In the genomic region with DNA sequence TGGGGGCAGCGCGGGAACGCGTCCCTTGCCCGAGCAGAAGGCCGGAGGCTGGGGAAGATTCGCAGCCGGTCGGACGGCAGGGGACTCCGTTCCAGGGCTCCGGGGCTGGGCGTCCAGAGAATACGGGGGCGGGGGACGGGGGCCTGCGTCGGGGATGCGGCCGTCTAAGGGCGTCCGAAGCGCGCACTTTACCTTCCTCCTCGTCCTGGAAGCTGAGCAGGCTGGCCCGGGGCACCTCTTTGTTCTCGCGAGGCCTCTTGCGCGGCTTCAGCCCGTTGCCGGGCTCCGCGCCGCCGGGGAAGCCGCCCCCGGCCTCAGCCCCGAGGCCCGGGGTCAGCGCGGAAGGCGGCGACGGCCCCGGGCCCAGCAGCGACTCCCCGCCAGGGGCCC, we compare ENCODE assay signal across 8 cellular contexts. TPM values are rescaled to one million over a fixed set of nuclear protein-coding genes. Genes with fewer than 3 reads are reported as not detected.
DNase-seq lines count a peak whose midpoint lies in the region; ATAC-seq and TF ChIP-seq lines count a peak whose summit lies in the region.

No MANE protein-coding gene starts in this region.

- H3K4me3 ChIP-seq in AG04450 (ENCODE audit: low read depth, low read length): peak overlapping the region; percentile 66
- peak overlapping the region; percentile 76 for H3K4me3 ChIP-seq in fibroblast of pulmonary artery (replicated peaks; ENCODE audit: low read depth, low read length)
- H3K4me3 ChIP-seq in aorta (ENCODE audit: low read length in 2 of 2): peak overlapping the region; percentile 52 to 99

- H3K9me3 ChIP-seq in AG04450 (ENCODE audit: control insufficient read depth, insufficient read depth, low read length) (no peaks in the 10 kb centered on the region), aorta (ENCODE audit: control insufficient read depth, low read length) (no peaks in the 10 kb centered on the region)

- no peaks in the 10 kb centered on the region for H3K27me3 ChIP-seq in AG04450 (ENCODE audit: control insufficient read depth, insufficient read depth, low read length)
- H3K27me3 ChIP-seq in aorta (ENCODE audit: control insufficient read depth in 1 of 2, insufficient read depth in 2 of 2, low read length in 1 of 2): no peaks in the 10 kb centered on the region

- H3K4me1 Mint-ChIP-seq in activated T-cell treated with anti-CD3 and anti-CD28 coated beads, Interleukin-2, amount 50 U/mL, for 4 hours (ENCODE audit: low read depth): peaks cover 60% of the 10 kb centered on the region
- peaks cover 57% of the 10 kb centered on the region for H3K4me1 Mint-ChIP-seq in neural crest cell

- TF ChIP-seq CTCF in AG04450 (IDR thresholded peaks at IDR 0.05; ENCODE audit: low read depth, low read length) (no peak), fibroblast of pulmonary artery (IDR thresholded peaks at IDR 0.05; ENCODE audit: low read length, missing control alignments) (no peak), neural crest cell (conservative IDR thresholded peaks at IDR 0.05) (no peak)

- 0% methylated on average over 44 to 48 of the region's 48 CpGs for WGBS in aorta, 2 donors

- no peaks in the 10 kb centered on the region for H3K9me3 Mint-ChIP-seq in activated T-cell treated with anti-CD3 and anti-CD28 coated beads, Interleukin-2, amount 50 U/mL, for 4 hours
- no peaks in the 10 kb centered on the region for H3K9me3 Mint-ChIP-seq in neural crest cell

- peaks cover 2% of the 10 kb centered on the region for H3K27me3 Mint-ChIP-seq in activated T-cell treated with anti-CD3 and anti-CD28 coated beads, Interleukin-2, amount 50 U/mL, for 4 hours (ENCODE audit: low read depth)
- H3K27me3 Mint-ChIP-seq in neural crest cell (ENCODE audit: low read depth): peaks cover 2% of the 10 kb centered on the region

- CTCF ChIA-PET in AG04450 (lab: Charles Lee): interaction anchor here (0.6 to 2.4 kb wide), 16 partner anchors 10 to 1722 kb away, joined by 3 to 16 read pairs (median 4); no protein-coding TSS in a partner anchor

- peak; percentile 45 for ATAC-seq in GM18498 (IDR thresholded peaks at IDR 0.05; ENCODE audit: unreplicated experiment)
- ATAC-seq in HG02870 (IDR thresholded peaks at IDR 0.05; ENCODE audit: unreplicated experiment): peak; percentile 34
- peak; percentile 37 to 42 for ATAC-seq in activated T-cell treated with anti-CD3 and anti-CD28 coated beads, Interleukin-2, amount 50 U/mL, for 4 hours
- ATAC-seq in aorta (ENCODE audit: low FRiP score): peak; percentile 71

- DNase-seq in AG04450 (ENCODE audit: low read depth, low spot score) (peak; percentile 20), NCI-H526 treated with DMSO at 0.1 percent for 48 hours (lab: John Stamatoyannopoulos, UW) (peak; percentile 52), fibroblast of pulmonary artery (ENCODE audit: low read depth) (peak; percentile 62), neural crest cell (ENCODE audit: low read depth, low spot score) (no peak), aorta (peak; percentile 82 to 84)
- no peak for DNase-seq in activated T-cell treated with anti-CD3 and anti-CD28 coated beads, Interleukin-2, amount 50 U/mL, for 4 hours

- no peaks in the 10 kb centered on the region for H3K36me3 ChIP-seq in aorta (ENCODE audit: control insufficient read depth in 1 of 2, insufficient read depth in 2 of 2, low read length in 1 of 2)

- H3K4me1 ChIP-seq in aorta (ENCODE audit: control insufficient read depth in 1 of 2, insufficient read depth in 2 of 2, low read length in 2 of 2): no peaks in the 10 kb centered on the region

- peak overlapping the region; percentile 99 for H3K27ac Mint-ChIP-seq in neural crest cell (ENCODE audit: unreplicated experiment)

- H3K4me3 Mint-ChIP-seq in activated T-cell treated with anti-CD3 and anti-CD28 coated beads, Interleukin-2, amount 50 U/mL, for 4 hours: peak overlapping the region; percentile 99
- H3K4me3 Mint-ChIP-seq in neural crest cell: peak overlapping the region; percentile 100

- H3K36me3 Mint-ChIP-seq in activated T-cell treated with anti-CD3 and anti-CD28 coated beads, Interleukin-2, amount 50 U/mL, for 4 hours (ENCODE audit: insufficient read depth): peaks cover 34% of the 10 kb centered on the region
- H3K36me3 Mint-ChIP-seq in neural crest cell (ENCODE audit: low read depth): peaks cover 26% of the 10 kb centered on the region

- POLR2A ChIA-PET in AG04450 (lab: Yijun Ruan, JAX): interaction anchor here (0.5 to 2.1 kb wide), 18 partner anchors 13 to 1997 kb away, joined by 3 to 27 read pairs (median 4); partner anchors contain the start of genes CFAP298, IFNAR1, MIS18A and SYNJ1

- intact Hi-C loops in aorta (cut with DNase I): loop anchor here in 1 of 2 donors (5.0 kb wide), 1 partner anchor 51 kb away; no protein-coding TSS in a partner anchor

- H3K27ac ChIP-seq in AG04450 (ENCODE audit: low read depth, low read length): peak overlapping the region; percentile 78
- peak overlapping the region; percentile 32 to 91 for H3K27ac ChIP-seq in aorta (ENCODE audit: low read depth in 1 of 2, low read length in 2 of 2)

RNA-seq across cellular contexts. Expression of gene PAXBP1, which starts 0.4 kb away (rescaled TPM):
- 21.6 and 30.3 TPM in 2 replicates for polyA plus RNA-seq in AG04450 (2011; rRNA removed)
- polyA minus RNA-seq in AG04450 (2011; rRNA and poly(A)+ RNA removed): 9.4 and 17.2 TPM in 2 replicates
- total RNA-seq in activated T-cell treated with anti-CD3 and anti-CD28 coated beads, Interleukin-2, amount 50 U/mL, for 4 hours: 10 to 100 TPM; 54.9 to 61.4 (median 58.3) TPM
- total RNA-seq in neural crest cell: 84.4 and 93.9 TPM in 2 replicates
- total RNA-seq in aorta: 10 to 100 TPM; 31.7 to 47.0 TPM
- 10 to 100 TPM in 1 of 2 donors, 1 to 10 TPM in 1; 5.1 to 18.4 TPM for polyA plus RNA-seq in aorta

RNA-seq across cellular contexts. Expression of gene SYNJ1, which starts 43.3 kb away (rescaled TPM):
- polyA plus RNA-seq in AG04450 (2011; rRNA removed) (5.6 and 7.3 TPM in 2 replicates), aorta (10 to 100 TPM in 1 of 2 donors, 1 to 10 TPM in 1; 8.0 to 13.3 TPM)
- polyA minus RNA-seq in AG04450 (2011; rRNA and poly(A)+ RNA removed): 5.7 and 9.9 TPM in 2 replicates
- total RNA-seq in activated T-cell treated with anti-CD3 and anti-CD28 coated beads, Interleukin-2, amount 50 U/mL, for 4 hours: 10 to 100 TPM; 10.8 to 11.8 (median 11.6) TPM
- total RNA-seq in neural crest cell (10.7 and 11.1 TPM in 2 replicates), aorta (10 to 100 TPM; 14.3 to 27.4 TPM)

Comparison
In these comparisons a context has a peak if more than half of its experiments do, and no peak if none do; other contexts are left out.
1. DNase-seq: peak in AG04450 (single experiment), NCI-H526 treated with DMSO at 0.1 percent for 48 hours (single experiment), fibroblast of pulmonary artery (single experiment) and aorta (2 of 2); none in activated T-cell treated with anti-CD3 and anti-CD28 coated beads, Interleukin-2, amount 50 U/mL, for 4 hours (single experiment) and neural crest cell (single experiment).
2. Peak in every context shown above with its lines, with median percentiles within 50 percentile points of each other: H3K4me3 ChIP-seq and ATAC-seq.